21 cellular contexts compared by ENCODE assay signal in genomic region chr1:71785470-71785869, GRCh38.
DNase-seq lines count a peak whose midpoint lies in the region; ATAC-seq and TF ChIP-seq lines count a peak whose summit lies in the region.
"Had no signal": no experiment of that assay in that cellular context is flagged by ENCODE, and none has a peak within 500 bp of the region (broad histone marks: within the 10 kb centered on the region; RNA-seq: fewer than 3 reads in every experiment).

No MANE protein-coding gene starts in this region.

- intact Hi-C loops in upper lobe of right lung (cut with DNase I), result no loop called here

- H3K27me3 ChIP-seq in BLaER1 treated with 17β-estradiol and CSF1 and Interleukin-3, amounts not matched to agents 10 nM and 100 nM, result no peaks in the 10 kb centered on the region
- H3K27me3 ChIP-seq in upper lobe of right lung (no peaks in the 10 kb centered on the region), GM23338 (ENCODE audit: insufficient read depth) (no peaks in the 10 kb centered on the region)
- H3K27me3 ChIP-seq: tibial artery had no signal

- H3K36me3 ChIP-seq in BLaER1 treated with 17β-estradiol and CSF1 and Interleukin-3, amounts not matched to agents 10 nM and 100 nM, result peaks cover 0 to 9% (median 0%) of the 10 kb centered on the region in 11 experiments; a peak in 3 of 22 replicates
- H3K36me3 ChIP-seq in upper lobe of right lung (no peaks in the 10 kb centered on the region), GM23338 (ENCODE audit: insufficient read depth) (no peaks in the 10 kb centered on the region)
- H3K36me3 ChIP-seq: lower lobe of right lung, tibial artery had no signal

- peaks cover 0 to 85% (median 37%) of the 10 kb centered on the region in 11 experiments; a peak in 15 of 22 replicates for H3K9me3 ChIP-seq in BLaER1 treated with 17β-estradiol and CSF1 and Interleukin-3, amounts not matched to agents 10 nM and 100 nM (replicated peaks in 1 of 11)
- no peaks in the 10 kb centered on the region for H3K9me3 ChIP-seq in upper lobe of right lung
- H3K9me3 ChIP-seq: lower lobe of right lung, tibial artery had no signal

- H3K4me3 ChIP-seq in AG10803 (ENCODE audit: low read length), result no peak overlapping the region
- no peak overlapping the region for H3K4me3 ChIP-seq in BLaER1 treated with 17β-estradiol and CSF1 and Interleukin-3, amounts not matched to agents 10 nM and 100 nM
- no peak overlapping the region for H3K4me3 ChIP-seq in upper lobe of right lung
- no peak overlapping the region for H3K4me3 ChIP-seq in GM23338
- H3K4me3 ChIP-seq: lower lobe of right lung, tibial artery had no signal

- no peak overlapping the region for H2AFZ ChIP-seq in GM23338

- no peaks in the 10 kb centered on the region for H3F3A ChIP-seq in GM23338 (replicated peaks; ENCODE audit: low read depth)

- H3K79me2 ChIP-seq in GM23338 (replicated peaks; ENCODE audit: insufficient read depth), result no peaks in the 10 kb centered on the region

- H3K4me1 Mint-ChIP-seq in GM23338, result peaks cover 4% of the 10 kb centered on the region; the same call in 2 of the 3 replicates

- peaks cover 2% of the 10 kb centered on the region for H3K27me3 Mint-ChIP-seq in GM23338 (ENCODE audit: insufficient read depth, low read depth, poor library complexity)
- H3K27me3 Mint-ChIP-seq: stimulated activated naive CD8-positive, alpha-beta T cell treated with anti-CD3 and anti-CD28 coated beads, Interleukin-15, Interleukin-2, amounts not matched to agents 100 ng/mL and 50 ng/mL, for 24 hours had no signal

- H3K9me2 ChIP-seq in GM23338 (ENCODE audit: insufficient read depth), result no peaks in the 10 kb centered on the region

- no peak overlapping the region for H3K27ac ChIP-seq in BLaER1 treated with 17β-estradiol and CSF1 and Interleukin-3, amounts not matched to agents 10 nM and 100 nM
- H3K27ac ChIP-seq in upper lobe of right lung (no peak overlapping the region), GM23338 (ENCODE audit: low read depth) (no peak overlapping the region)
- H3K27ac ChIP-seq: lower lobe of right lung, tibial artery had no signal

- peak overlapping the region in 7 of 11 experiments; percentile 4 to 43 (median 11); a peak in 9 of 22 replicates for H3K4me2 ChIP-seq in BLaER1 treated with 17β-estradiol and CSF1 and Interleukin-3, amounts not matched to agents 10 nM and 100 nM
- H3K4me2 ChIP-seq in GM23338, result no peak overlapping the region

- DNase-seq in AG10803 (ENCODE audit: low read depth) (peak; percentile 24), NCI-H69 (lab: John Stamatoyannopoulos, UW) (peak; percentile 60), kidney tubule cell (ENCODE audit: low spot score) (peak; percentile 11), upper lobe of right lung (no peak), GM23338 (ENCODE audit: low spot score) (no peak), COLO668 (lab: John Stamatoyannopoulos, UW; ENCODE audit: unreplicated experiment) (no peak)
- DNase-seq: activated CD4-positive, alpha-beta T cell treated with anti-CD3 and anti-CD28 coated beads for 48 hours; activated naive CD4-positive, alpha-beta T cell treated with anti-CD3 and anti-CD28 coated beads, Interleukin-2, amount 50 U/mL, for 16 hours; anterior cingulate cortex; cerebellar nuclear complex; DMS79 treated with DMSO at 0.1 percent for 48 hours; hippocampal formation; lower lobe of right lung; NCI-H1105 treated with DMSO at 0.1 percent for 48 hours; NCI-H774; OCI-M1; SHP77 treated with DMSO at 0.1 percent for 48 hours; stimulated activated CD4-positive, alpha-beta T cell treated with anti-CD3 and anti-CD28 coated beads, Interleukin-4, amount 100 ng/mL, for 4 hours; tibial artery had no signal

- no peaks in the 10 kb centered on the region for H3K9me3 Mint-ChIP-seq in GM23338
- H3K9me3 Mint-ChIP-seq: stimulated activated naive CD8-positive, alpha-beta T cell treated with anti-CD3 and anti-CD28 coated beads, Interleukin-15, Interleukin-2, amounts not matched to agents 100 ng/mL and 50 ng/mL, for 24 hours had no signal

- no peaks in the 10 kb centered on the region for H3K36me3 Mint-ChIP-seq in GM23338 (ENCODE audit: low read depth)

- H3K4me3 Mint-ChIP-seq in GM23338, result no peak overlapping the region
- H3K4me3 Mint-ChIP-seq: stimulated activated naive CD8-positive, alpha-beta T cell treated with anti-CD3 and anti-CD28 coated beads, Interleukin-15, Interleukin-2, amounts not matched to agents 100 ng/mL and 50 ng/mL, for 24 hours had no signal

- no peak for TF ChIP-seq CTCF in AG10803 (conservative IDR thresholded peaks at IDR 0.05; ENCODE audit: low read length)
- no peak for TF ChIP-seq CTCF in upper lobe of right lung (IDR thresholded peaks at IDR 0.05)
- TF ChIP-seq CTCF in GM23338 (conservative IDR thresholded peaks at IDR 0.05; ENCODE audit: low read depth in 2 of 2), result no peak

- peaks cover 0 to 70% (median 26%) of the 10 kb centered on the region in 10 experiments; a peak in 14 of 20 replicates for H3K4me1 ChIP-seq in BLaER1 treated with 17β-estradiol and CSF1 and Interleukin-3, amounts not matched to agents 10 nM and 100 nM
- no peaks in the 10 kb centered on the region for H3K4me1 ChIP-seq in upper lobe of right lung
- H3K4me1 ChIP-seq in GM23338 (ENCODE audit: insufficient read depth), result peaks cover 5% of the 10 kb centered on the region
- H3K4me1 ChIP-seq: lower lobe of right lung had no signal

- ATAC-seq in upper lobe of right lung, result no peak
- ATAC-seq in GM23338, result no peak
- ATAC-seq: lower lobe of right lung had no signal

- H3K9ac ChIP-seq in BLaER1 treated with 17β-estradiol and CSF1 and Interleukin-3, amounts not matched to agents 10 nM and 100 nM, result no peak overlapping the region

- no peaks in the 10 kb centered on the region for H4K20me1 ChIP-seq in BLaER1 treated with 17β-estradiol and CSF1 and Interleukin-3, amounts not matched to agents 10 nM and 100 nM
- H4K20me1 ChIP-seq in GM23338 (replicated peaks; ENCODE audit: insufficient read depth), result no peaks in the 10 kb centered on the region

- H3K27ac Mint-ChIP-seq in GM23338, result no peak overlapping the region
- H3K27ac Mint-ChIP-seq: stimulated activated naive CD8-positive, alpha-beta T cell treated with anti-CD3 and anti-CD28 coated beads, Interleukin-15, Interleukin-2, amounts not matched to agents 100 ng/mL and 50 ng/mL, for 24 hours had no signal

TF ChIP-seq in GM23338, 12 proteins besides CTCF, POLR2A, EP300 and RAD21 (continues in another document):
- no peak for TF ChIP-seq CREB1 (CRISPR knock-in tag; IDR thresholded peaks at IDR 0.05; ENCODE audit: low read depth)
- no peak for TF ChIP-seq ETS1 (IDR thresholded peaks at IDR 0.05)
- no peak for TF ChIP-seq STAT1 (IDR thresholded peaks at IDR 0.05; ENCODE audit: unreplicated experiment)
- TF ChIP-seq EZH2 (IDR thresholded peaks at IDR 0.05; ENCODE audit: low read depth, unreplicated experiment), result no peak
- TF ChIP-seq ZNF114 (CRISPR knock-in tag; IDR thresholded peaks at IDR 0.05), result no peak
- no peak for TF ChIP-seq ZNF331 (CRISPR knock-in tag; IDR thresholded peaks at IDR 0.05; ENCODE audit: low read depth)
- TF ChIP-seq, protein P1, sequence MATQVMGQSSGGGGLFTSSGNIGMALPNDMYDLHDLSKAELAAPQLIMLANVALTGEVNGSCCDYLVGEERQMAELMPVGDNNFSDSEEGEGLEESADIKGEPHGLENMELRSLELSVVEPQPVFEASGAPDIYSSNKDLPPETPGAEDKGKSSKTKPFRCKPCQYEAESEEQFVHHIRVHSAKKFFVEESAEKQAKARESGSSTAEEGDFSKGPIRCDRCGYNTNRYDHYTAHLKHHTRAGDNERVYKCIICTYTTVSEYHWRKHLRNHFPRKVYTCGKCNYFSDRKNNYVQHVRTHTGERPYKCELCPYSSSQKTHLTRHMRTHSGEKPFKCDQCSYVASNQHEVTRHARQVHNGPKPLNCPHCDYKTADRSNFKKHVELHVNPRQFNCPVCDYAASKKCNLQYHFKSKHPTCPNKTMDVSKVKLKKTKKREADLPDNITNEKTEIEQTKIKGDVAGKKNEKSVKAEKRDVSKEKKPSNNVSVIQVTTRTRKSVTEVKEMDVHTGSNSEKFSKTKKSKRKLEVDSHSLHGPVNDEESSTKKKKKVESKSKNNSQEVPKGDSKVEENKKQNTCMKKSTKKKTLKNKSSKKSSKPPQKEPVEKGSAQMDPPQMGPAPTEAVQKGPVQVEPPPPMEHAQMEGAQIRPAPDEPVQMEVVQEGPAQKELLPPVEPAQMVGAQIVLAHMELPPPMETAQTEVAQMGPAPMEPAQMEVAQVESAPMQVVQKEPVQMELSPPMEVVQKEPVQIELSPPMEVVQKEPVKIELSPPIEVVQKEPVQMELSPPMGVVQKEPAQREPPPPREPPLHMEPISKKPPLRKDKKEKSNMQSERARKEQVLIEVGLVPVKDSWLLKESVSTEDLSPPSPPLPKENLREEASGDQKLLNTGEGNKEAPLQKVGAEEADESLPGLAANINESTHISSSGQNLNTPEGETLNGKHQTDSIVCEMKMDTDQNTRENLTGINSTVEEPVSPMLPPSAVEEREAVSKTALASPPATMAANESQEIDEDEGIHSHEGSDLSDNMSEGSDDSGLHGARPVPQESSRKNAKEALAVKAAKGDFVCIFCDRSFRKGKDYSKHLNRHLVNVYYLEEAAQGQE (IDR thresholded peaks at IDR 0.05; ENCODE audit: unreplicated experiment), result no peak
- TF ChIP-seq JUNB (IDR thresholded peaks at IDR 0.05; ENCODE audit: unreplicated experiment), result no peak
- TF ChIP-seq EZH2phosphoT487 (IDR thresholded peaks at IDR 0.05; ENCODE audit: unreplicated experiment), result no peak

Comparison
In these comparisons a context has a peak if more than half of its experiments do, and no peak if none do; other contexts are left out.
1. DNase-seq: peak in AG10803 (single experiment), NCI-H69 (single experiment) and kidney tubule cell (single experiment); none in upper lobe of right lung (single experiment), GM23338 (single experiment) and COLO668 (single experiment).